Comparison of ENCODE assay signal across 22 cellular contexts in genomic region chr13:73218181-73218580, GRCh38.
"Had no signal": no experiment of that assay in that cellular context is flagged by ENCODE, and none has a peak within 500 bp of the region (broad histone marks: within the 10 kb centered on the region; RNA-seq: fewer than 3 reads in every experiment).

No MANE protein-coding gene starts in this region.

- H3K79me2 ChIP-seq: hepatocyte had no signal

- H3K4me3 ChIP-seq: gastrocnemius medialis, heart left ventricle, hepatocyte, lung, psoas muscle, sigmoid colon, stomach, thyroid gland, upper lobe of left lung had no signal

- H3K4me3 Mint-ChIP-seq: memory B cell; naive thymus-derived CD4-positive, alpha-beta T cell; nephron; stimulated activated effector memory CD8-positive, alpha-beta T cell treated with anti-CD3 and anti-CD28 coated beads, Interleukin-12 subunit alpha, Interleukin-12 subunit beta, amount 100 ng/mL, for 72 hours had no signal

- DNase-seq: cortex of kidney; gastrocnemius medialis; heart left ventricle; kidney; midbrain; naive thymus-derived CD4-positive, alpha-beta T cell; nucleus accumbens; psoas muscle; right cardiac atrium; sigmoid colon; stimulated activated CD4-positive, alpha-beta T cell treated with anti-CD3 and anti-CD28 coated beads, Interleukin-2, amount 100 ng/mL, for 24 hours; stimulated activated CD4-positive, alpha-beta T cell treated with anti-CD3 and anti-CD28 coated beads, Interleukin-4, amount 100 ng/mL, for 24 hours; stimulated activated naive CD4-positive, alpha-beta T cell treated with Interleukin-2 at 50 U/mL for 16 hours; stomach; thyroid gland; upper lobe of left lung had no signal

- H3K27ac Mint-ChIP-seq: memory B cell; naive thymus-derived CD4-positive, alpha-beta T cell; nephron; stimulated activated effector memory CD8-positive, alpha-beta T cell treated with anti-CD3 and anti-CD28 coated beads, Interleukin-12 subunit alpha, Interleukin-12 subunit beta, amount 100 ng/mL, for 72 hours had no signal

- H3K27me3 ChIP-seq: gastrocnemius medialis, heart left ventricle, hepatocyte, sigmoid colon, stomach, thyroid gland, upper lobe of left lung had no signal

- H3K9me3 Mint-ChIP-seq: memory B cell; nephron; stimulated activated effector memory CD8-positive, alpha-beta T cell treated with anti-CD3 and anti-CD28 coated beads, Interleukin-12 subunit alpha, Interleukin-12 subunit beta, amount 100 ng/mL, for 72 hours had no signal

- H3K4me1 Mint-ChIP-seq: memory B cell, nephron had no signal

- FAIRE-seq: kidney, urothelium cell line had no signal

- H3K4me1 ChIP-seq: gastrocnemius medialis, heart left ventricle, psoas muscle, thyroid gland had no signal

- H3K27ac ChIP-seq: gastrocnemius medialis, heart left ventricle, hepatocyte, psoas muscle, sigmoid colon, stomach, thyroid gland, upper lobe of left lung had no signal

- H3K36me3 ChIP-seq: gastrocnemius medialis, heart left ventricle, sigmoid colon, stomach, thyroid gland, upper lobe of left lung had no signal

- H3K9me3 ChIP-seq: gastrocnemius medialis, heart left ventricle, psoas muscle, sigmoid colon, stomach, thyroid gland, upper lobe of left lung had no signal

- H3K36me3 Mint-ChIP-seq: memory B cell; naive thymus-derived CD4-positive, alpha-beta T cell had no signal

- H3K4me2 ChIP-seq: hepatocyte had no signal

- H2AFZ ChIP-seq: hepatocyte had no signal
